15 cellular contexts compared by ENCODE assay signal in the genomic region with DNA sequence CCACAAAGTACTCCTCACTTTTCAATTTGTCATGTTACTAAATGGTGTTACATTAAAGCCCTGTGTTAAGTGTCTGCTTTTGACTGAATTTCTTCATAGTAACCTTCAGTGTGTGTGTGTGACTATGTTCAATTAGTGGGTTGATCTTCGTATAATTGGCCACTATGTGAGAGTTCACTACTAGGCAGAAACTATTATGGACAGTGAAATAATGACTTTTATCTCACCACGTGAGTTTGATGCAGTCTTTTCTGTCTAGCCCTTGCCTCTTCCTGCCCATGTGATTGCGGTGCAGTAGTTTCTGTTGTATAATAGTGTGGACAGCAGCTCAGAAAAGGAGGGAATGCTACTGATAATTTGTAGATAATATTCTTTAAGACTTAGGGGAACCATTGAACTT. TPM values are rescaled to one million over a fixed set of nuclear protein-coding genes. Genes with fewer than 3 reads are reported as not detected.
A peak's percentile ranks its signal among the peaks of the same experiment; 100 is the strongest.
DNase-seq lines count a peak whose midpoint lies in the region; ATAC-seq and TF ChIP-seq lines count a peak whose summit lies in the region.
"Had no signal": no experiment of that assay in that cellular context is flagged by ENCODE, and none has a peak within 500 bp of the region (broad histone marks: within the 10 kb centered on the region; RNA-seq: fewer than 3 reads in every experiment).

No MANE protein-coding gene starts in this region.

- H3K9me3 ChIP-seq in muscle layer of duodenum (ENCODE audit: control insufficient read depth in 1 of 2, low read length in 2 of 2) = no peaks in the 10 kb centered on the region
- H3K9me3 ChIP-seq: tibial nerve had no signal

- H3K27ac ChIP-seq in HL-60 (replicated peaks) (peak overlapping the region; percentile 79), muscle layer of duodenum (ENCODE audit: low read length) (peak overlapping the region; percentile 34)

- H3K36me3 Mint-ChIP-seq in activated CD4-positive, alpha-beta memory T cell treated with anti-CD3 and anti-CD28 coated beads, Interleukin-2, amount 10 ng/mL, durations not matched to agents 7 days and 5 days (ENCODE audit: low read depth) = peaks cover 64% of the 10 kb centered on the region

- peak; percentile 20 for DNase-seq in SIG-M5 treated with dmso at 0.1 percent for 504 hours (lab: John Stamatoyannopoulos, UW; ENCODE audit: unreplicated experiment)
- no peak for DNase-seq in SIG-M5 (lab: John Stamatoyannopoulos, UW)
- DNase-seq in HL-60 (ENCODE audit: low read depth in 1 of 2, low spot score in 1 of 2) = peak; percentile 29 to 62
- no peak for DNase-seq in activated CD4-positive, alpha-beta memory T cell treated with anti-CD3 and anti-CD28 coated beads, Interleukin-2, amount 10 ng/mL, durations not matched to agents 7 days and 5 days
- DNase-seq in stimulated activated CD4-positive, alpha-beta T cell treated with anti-CD3 and anti-CD28 coated beads, Interleukin-12 subunit alpha, Interleukin-12 subunit beta, amount 100 ng/mL, for 4 hours = no peak
- no peak for DNase-seq in activated effector memory CD4-positive, alpha-beta T cell treated with anti-CD3 and anti-CD28 coated beads, Interleukin-2, amount 50 U/mL, for 16 hours
- DNase-seq: anterior cingulate cortex, mesendoderm, NCI-H446 had no signal

- no peaks in the 10 kb centered on the region for H3K27me3 Mint-ChIP-seq in activated CD4-positive, alpha-beta memory T cell treated with anti-CD3 and anti-CD28 coated beads, Interleukin-2, amount 10 ng/mL, durations not matched to agents 7 days and 5 days

- no peaks in the 10 kb centered on the region for H3K9me3 Mint-ChIP-seq in activated CD4-positive, alpha-beta memory T cell treated with anti-CD3 and anti-CD28 coated beads, Interleukin-2, amount 10 ng/mL, durations not matched to agents 7 days and 5 days

- H3K4me3 ChIP-seq in HL-60 (replicated peaks; ENCODE audit: insufficient read depth, low read length) = no peak overlapping the region
- H3K4me3 ChIP-seq in muscle layer of duodenum (ENCODE audit: low read depth in 1 of 2, low read length in 2 of 2) = no peak overlapping the region
- H3K4me3 ChIP-seq: tibial nerve had no signal

- CTCF ChIA-PET in activated CD4-positive, alpha-beta memory T cell treated with anti-CD3 and anti-CD28 coated beads, Interleukin-2, amount 10 ng/mL, durations not matched to agents 7 days and 5 days (lab: Charles Lee) = interaction anchor here (0.6 to 2.6 kb wide), 3 partner anchors 30 to 107 kb away, joined by 3 to 12 read pairs (median 3); a partner anchor contains a TSS

- H3K27ac Mint-ChIP-seq in activated CD4-positive, alpha-beta memory T cell treated with anti-CD3 and anti-CD28 coated beads, Interleukin-2, amount 10 ng/mL, durations not matched to agents 7 days and 5 days = peak overlapping the region; percentile 67

- H3K36me3 ChIP-seq in muscle layer of duodenum (ENCODE audit: control insufficient read depth in 1 of 2, insufficient read depth in 2 of 2, low read length in 2 of 2) = peaks cover 44 to 47% of the 10 kb centered on the region in 2 donors

- H3K4me1 ChIP-seq in muscle layer of duodenum (ENCODE audit: control insufficient read depth in 1 of 2, insufficient read depth in 2 of 2, low read length in 2 of 2) = peaks cover 5 to 27% of the 10 kb centered on the region in 2 donors

- H3K27me3 ChIP-seq in HL-60 (ENCODE audit: insufficient read depth, poor library complexity, severe bottlenecking) (no peaks in the 10 kb centered on the region), muscle layer of duodenum (ENCODE audit: low read depth, low read length) (no peaks in the 10 kb centered on the region)
- H3K27me3 ChIP-seq: tibial nerve had no signal

- H3K4me3 Mint-ChIP-seq in activated CD4-positive, alpha-beta memory T cell treated with anti-CD3 and anti-CD28 coated beads, Interleukin-2, amount 10 ng/mL, durations not matched to agents 7 days and 5 days = no peak overlapping the region

- ATAC-seq in GM18873 (IDR thresholded peaks at IDR 0.05; ENCODE audit: low FRiP score, unreplicated experiment) = no peak
- ATAC-seq: Right ventricle myocardium inferior had no signal

- no peak for TF ChIP-seq CTCF in HL-60 (IDR thresholded peaks at IDR 0.05; ENCODE audit: insufficient read depth, low read length)

- peaks cover 29% of the 10 kb centered on the region for H3K4me1 Mint-ChIP-seq in activated CD4-positive, alpha-beta memory T cell treated with anti-CD3 and anti-CD28 coated beads, Interleukin-2, amount 10 ng/mL, durations not matched to agents 7 days and 5 days

- POLR2A ChIA-PET in activated CD4-positive, alpha-beta memory T cell treated with anti-CD3 and anti-CD28 coated beads, Interleukin-2, amount 10 ng/mL, durations not matched to agents 7 days and 5 days (lab: Charles Lee) = interaction anchor here (1.0 to 3.0 kb wide), 6 partner anchors 8 to 172 kb away, joined by 3 to 8 read pairs (median 6); no protein-coding TSS in a partner anchor

RNA-seq across cellular contexts. Expression of a gene that starts 1.8 kb away (rescaled TPM):
- total RNA-seq in activated CD4-positive, alpha-beta memory T cell treated with anti-CD3 and anti-CD28 coated beads, Interleukin-2, amount 10 ng/mL, durations not matched to agents 7 days and 5 days = 10 to 100 TPM; 33.3 to 35.2 TPM

RNA-seq across cellular contexts. Expression of a gene that starts 32.1 kb away (rescaled TPM):
- 100 to 1,000 TPM; 418 to 428 TPM for total RNA-seq in activated CD4-positive, alpha-beta memory T cell treated with anti-CD3 and anti-CD28 coated beads, Interleukin-2, amount 10 ng/mL, durations not matched to agents 7 days and 5 days

RNA-seq across cellular contexts. Expression of a gene that starts 50.0 kb away (rescaled TPM):
- total RNA-seq in activated CD4-positive, alpha-beta memory T cell treated with anti-CD3 and anti-CD28 coated beads, Interleukin-2, amount 10 ng/mL, durations not matched to agents 7 days and 5 days = under 1 TPM in 1 of 2 experiments, not detected in 1; 0.68 TPM
- total RNA-seq: A673, Daoy, Right ventricle myocardium inferior had no signal

Comparison
In these comparisons a context has a peak if more than half of its experiments do, and no peak if none do; other contexts are left out.
1. DNase-seq: peak in SIG-M5 treated with dmso at 0.1 percent for 504 hours (single experiment) and HL-60 (2 of 2); none in SIG-M5 (single experiment), activated CD4-positive, alpha-beta memory T cell treated with anti-CD3 and anti-CD28 coated beads, Interleukin-2, amount 10 ng/mL, durations not matched to agents 7 days and 5 days (single experiment), stimulated activated CD4-positive, alpha-beta T cell treated with anti-CD3 and anti-CD28 coated beads, Interleukin-12 subunit alpha, Interleukin-12 subunit beta, amount 100 ng/mL, for 4 hours (single experiment) and activated effector memory CD4-positive, alpha-beta T cell treated with anti-CD3 and anti-CD28 coated beads, Interleukin-2, amount 50 U/mL, for 16 hours (single experiment).